ENCODE assay signal across 9 cellular contexts in the genomic region with DNA sequence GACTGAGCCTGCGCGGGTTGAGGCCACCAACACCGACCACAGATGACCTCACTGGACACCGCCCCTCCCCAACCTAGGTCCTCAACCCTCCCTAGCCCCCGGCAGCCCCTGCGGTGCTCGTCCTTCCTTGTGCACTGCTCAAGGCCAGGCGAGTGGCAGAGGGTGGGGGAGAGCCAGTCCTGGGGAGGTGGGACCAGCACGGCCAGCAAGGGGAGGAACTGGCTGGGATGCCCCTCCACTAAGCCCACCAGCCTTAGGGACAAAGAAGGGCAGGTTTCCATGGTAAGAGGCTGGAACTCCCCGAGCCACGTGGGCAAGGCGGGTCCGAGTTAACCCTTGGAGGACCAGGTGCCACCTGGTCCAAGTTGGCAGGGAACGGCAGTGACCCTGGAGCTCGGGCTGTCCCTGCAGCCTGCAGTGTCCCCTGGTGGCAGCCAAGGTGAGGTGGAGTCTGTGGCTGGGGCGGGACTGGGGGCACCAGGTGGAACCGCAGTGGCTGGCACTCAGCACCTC. TPM values are rescaled to one million over a fixed set of nuclear protein-coding genes. Genes with fewer than 3 reads are reported as not detected.
DNase-seq lines count a peak whose midpoint lies in the region; ATAC-seq and TF ChIP-seq lines count a peak whose summit lies in the region.
"Had no signal": no experiment of that assay in that cellular context is flagged by ENCODE, and none has a peak within 500 bp of the region (broad histone marks: within the 10 kb centered on the region; RNA-seq: fewer than 3 reads in every experiment).

No MANE protein-coding gene starts in this region.

- no peak overlapping the region for H4K8ac ChIP-seq in IMR-90 (ENCODE audit: low read depth in 2 of 2, low read length in 2 of 2)

- H3K56ac ChIP-seq in IMR-90 (ENCODE audit: extremely low read depth, insufficient read depth, low read length), result no peak overlapping the region

- H3K4ac ChIP-seq in IMR-90 (ENCODE audit: low read depth, low read length), result no peak overlapping the region

- intact Hi-C loops in IMR-90 (cut with micrococcal nuclease), result no loop called here
- intact Hi-C loops in aorta (cut with DNase I), result loop anchor here (5.0 kb wide), 1 partner anchor 285 kb away; no protein-coding TSS in a partner anchor

- no peak overlapping the region for H3K23ac ChIP-seq in IMR-90 (ENCODE audit: low read depth, low read length)

- H2AK5ac ChIP-seq in IMR-90 (ENCODE audit: low read depth, low read length), result no peak overlapping the region

- TF ChIP-seq CTCF in IMR-90 (conservative IDR thresholded peaks at IDR 0.05; ENCODE audit: low read depth, low read length), result peak; percentile 49
- TF ChIP-seq CTCF in foreskin fibroblast (IDR thresholded peaks at IDR 0.05; ENCODE audit: low read depth, low read length), result peak; percentile 40
- TF ChIP-seq CTCF in smooth muscle cell (IDR thresholded peaks at IDR 0.05; ENCODE audit: borderline replicate concordance, insufficient read depth, poor library complexity, severe bottlenecking), result peak; percentile 44

- H4K20me1 ChIP-seq in IMR-90 (ENCODE audit: insufficient read depth, low read length) (peaks cover 7% of the 10 kb centered on the region; the same call in 1 of the 2 replicates), smooth muscle cell (ENCODE audit: low read depth) (peaks cover 10% of the 10 kb centered on the region)

- H3K79me1 ChIP-seq in IMR-90 (ENCODE audit: low read depth in 1 of 2, low read length in 2 of 2), result no peaks in the 10 kb centered on the region

- no peaks in the 10 kb centered on the region for H3F3A ChIP-seq in smooth muscle cell (ENCODE audit: low read depth)

- H3K27ac ChIP-seq in IMR-90 (ENCODE audit: insufficient read depth, low read length), result no peak overlapping the region
- no peak overlapping the region for H3K27ac ChIP-seq in smooth muscle cell (ENCODE audit: low read depth)
- H3K27ac ChIP-seq in aorta (ENCODE audit: low read depth in 1 of 2, low read length in 2 of 2), result no peak overlapping the region
- H3K27ac ChIP-seq: SK-N-MC had no signal

- no peak overlapping the region for H3K14ac ChIP-seq in IMR-90 (replicated peaks; ENCODE audit: low read depth, low read length)

- H3K4me3 ChIP-seq in IMR-90 (ENCODE audit: insufficient read depth, low read depth, low read length) (no peak overlapping the region), foreskin fibroblast (ENCODE audit: low read depth in 1 of 2, low read length in 2 of 2) (no peak overlapping the region), smooth muscle cell (peak overlapping the region; percentile 8), aorta (ENCODE audit: low read length in 2 of 2) (no peak overlapping the region)
- H3K4me3 ChIP-seq: SK-N-MC had no signal

- no peaks in the 10 kb centered on the region for H3K9me1 ChIP-seq in IMR-90 (ENCODE audit: insufficient read depth, low read length)

- no peak overlapping the region for H2BK15ac ChIP-seq in IMR-90 (ENCODE audit: low read depth, low read length)

- H3K36me3 ChIP-seq in IMR-90 (ENCODE audit: control insufficient read depth, insufficient read depth, low read length) (peaks cover 18% of the 10 kb centered on the region; the same call in 1 of the 2 replicates), smooth muscle cell (ENCODE audit: low read depth) (no peaks in the 10 kb centered on the region), aorta (ENCODE audit: control insufficient read depth in 1 of 2, insufficient read depth in 2 of 2, low read length in 1 of 2) (peaks cover 0 to 7% of the 10 kb centered on the region in 2 donors)

- H3K27me3 ChIP-seq in IMR-90 (ENCODE audit: control insufficient read depth, insufficient read depth, low read length), result peaks cover 10% of the 10 kb centered on the region; the same call in 1 of the 2 replicates
- peaks cover 11% of the 10 kb centered on the region for H3K27me3 ChIP-seq in smooth muscle cell (ENCODE audit: low read depth)
- no peaks in the 10 kb centered on the region for H3K27me3 ChIP-seq in aorta (ENCODE audit: control insufficient read depth in 1 of 2, insufficient read depth in 2 of 2, low read length in 1 of 2)

- no peak overlapping the region for H4K5ac ChIP-seq in IMR-90 (ENCODE audit: low read depth, low read length)

- CTCF ChIA-PET in IMR-90 (lab: Yijun Ruan, JAX), result no interaction called here

- H3K4me1 ChIP-seq in IMR-90 (ENCODE audit: control insufficient read depth, insufficient read depth, low read length) (no peaks in the 10 kb centered on the region), smooth muscle cell (ENCODE audit: low read depth) (peaks cover 9% of the 10 kb centered on the region), aorta (ENCODE audit: control insufficient read depth in 1 of 2, insufficient read depth in 2 of 2, low read length in 2 of 2) (no peaks in the 10 kb centered on the region)

- no peak overlapping the region for H2BK120ac ChIP-seq in IMR-90 (ENCODE audit: low read depth, low read length)

- dilution Hi-C loops in IMR-90 (cut with HindIII; ENCODE audit: low sequenced_read_pairs, unreplicated experiment), result no loop called here

- TF ChIP-seq POLR2A in IMR-90 (IDR thresholded peaks at IDR 0.05; ENCODE audit: low read depth, low read length), result no peak

- no TSS peak for BruUV-seq in IMR-90 (replicated peaks; lab: Mats Ljungman, UMichigan)

- no peak overlapping the region for H2BK20ac ChIP-seq in IMR-90 (ENCODE audit: low read depth, low read length)

- ATAC-seq in IMR-90 (ENCODE audit: low read depth), result peak; percentile 11
- no peak for ATAC-seq in HG02938 (IDR thresholded peaks at IDR 0.05; ENCODE audit: unreplicated experiment)
- no peak for ATAC-seq in HG03196 (IDR thresholded peaks at IDR 0.05; ENCODE audit: unreplicated experiment)
- ATAC-seq in aorta (ENCODE audit: low FRiP score), result no peak

- no peak overlapping the region for H2AFZ ChIP-seq in IMR-90 (replicated peaks; ENCODE audit: low read length, poor library complexity)
- H2AFZ ChIP-seq in smooth muscle cell (ENCODE audit: low read depth), result no peak overlapping the region

- peak overlapping the region; percentile 87 for H2AK9ac ChIP-seq in IMR-90 (replicated peaks; ENCODE audit: low read depth, low read length, poor library complexity)

- H3K9me3 ChIP-seq in IMR-90 (ENCODE audit: control insufficient read depth, insufficient read depth, low read length), result no peaks in the 10 kb centered on the region
- H3K9me3 ChIP-seq in smooth muscle cell (replicated peaks; ENCODE audit: low read depth), result no peaks in the 10 kb centered on the region
- H3K9me3 ChIP-seq in aorta (ENCODE audit: control insufficient read depth, low read length), result no peaks in the 10 kb centered on the region

- POLR2A ChIA-PET in IMR-90 (lab: Charles Lee; ENCODE audit: unreplicated experiment), result no interaction called here

- in situ Hi-C loops in IMR-90 (cut with MboI; ENCODE audit: low sequenced_read_pairs), result no loop called here

- DNase-seq in DMS79 treated with DMSO at 0.1 percent for 48 hours (lab: John Stamatoyannopoulos, UW) (peak; percentile 54), IMR-90 (no peak), foreskin fibroblast (peak in 1 of 2 donors; percentile 53), smooth muscle cell (lab: John Stamatoyannopoulos, UW; ENCODE audit: unreplicated experiment) (no peak), aorta (no peak)
- peak; percentile 30 for DNase-seq in activated CD4-positive, alpha-beta T cell treated with anti-CD3 and anti-CD28 coated beads, Interleukin-2, amount 50 U/mL, for 1 hour

- H3K4me2 ChIP-seq in IMR-90 (ENCODE audit: low read depth, low read length) (no peak overlapping the region), smooth muscle cell (peak overlapping the region; percentile 67)

- 37% methylated on average over 6 of the region's 17 CpGs; no CpG with 5 or more reads in 1 of the 2 experiments for WGBS in IMR-90 (ENCODE audit: extremely low coverage in 2 of 2, insufficient read length in 1 of 2), 2 experiments
- 21% methylated on average over 13 of the region's 17 CpGs for WGBS in smooth muscle cell (ENCODE audit: low lambda C conversion rate)
- WGBS in aorta, 2 donors, result 21 to 36% methylated on average over 12 to 17 of the region's 17 CpGs

- H3K9ac ChIP-seq in IMR-90 (ENCODE audit: low read depth, low read length) (no peak overlapping the region), smooth muscle cell (ENCODE audit: low read depth) (no peak overlapping the region)

- no peak overlapping the region for H2BK5ac ChIP-seq in IMR-90 (ENCODE audit: low read depth, low read length, poor library complexity, severe bottlenecking)

- H3K18ac ChIP-seq in IMR-90 (ENCODE audit: low read depth, low read length), result no peak overlapping the region

- TF ChIP-seq RAD21 in IMR-90 (IDR thresholded peaks at IDR 0.05; ENCODE audit: low read length), result peak; percentile 48

- H4K91ac ChIP-seq in IMR-90 (ENCODE audit: insufficient read depth, low read depth, low read length), result no peak overlapping the region

- H3K79me2 ChIP-seq in smooth muscle cell (ENCODE audit: low read depth), result no peaks in the 10 kb centered on the region

RNA-seq across cellular contexts. Expression of a gene that starts 9.2 kb away (rescaled TPM):
- total RNA-seq in IMR-90 (2012; rRNA removed), result 0.18 and 0.28 TPM in 2 replicates
- 0.84 and 1.1 TPM in 2 replicates for polyA plus RNA-seq in IMR-90 (2012; rRNA removed)
- 0.22 and 0.96 TPM in 2 replicates for polyA plus RNA-seq in IMR-90 (2012; cell fraction: cytosol; rRNA removed)
- 2.6 and 6.7 TPM in 2 replicates for polyA plus RNA-seq in IMR-90 (2012; cell fraction: nucleus; rRNA removed; ENCODE audit: low replicate concordance)
- total RNA-seq in smooth muscle cell, result 0.63 and 2.2 TPM in 2 replicates
- 0.56 and 0.72 TPM in 2 replicates for polyA plus RNA-seq in smooth muscle cell
- 1 to 10 TPM; 3.0 to 3.1 TPM for total RNA-seq in aorta
- 1 to 10 TPM; 1.0 to 1.3 TPM for polyA plus RNA-seq in aorta

RNA-seq across cellular contexts. Expression of a gene that starts 14.8 kb away (rescaled TPM):
- total RNA-seq in IMR-90 (2012; rRNA removed), result 7.5 and 7.9 TPM in 2 replicates
- polyA plus RNA-seq in IMR-90 (2012; rRNA removed), result 24.8 and 27.5 TPM in 2 replicates
- polyA plus RNA-seq in IMR-90 (2012; cell fraction: cytosol; rRNA removed), result 14.4 and 23.9 TPM in 2 replicates
- polyA plus RNA-seq in IMR-90 (2012; cell fraction: nucleus; rRNA removed; ENCODE audit: low replicate concordance), result 48.3 and 135 TPM in 2 replicates
- total RNA-seq in smooth muscle cell, result 17.9 and 19.4 TPM in 2 replicates
- 25.4 and 28.5 TPM in 2 replicates for polyA plus RNA-seq in smooth muscle cell
- 10 to 100 TPM; 20.9 to 32.2 TPM for total RNA-seq in aorta
- polyA plus RNA-seq in aorta, result 10 to 100 TPM in 1 of 2 donors, 1 to 10 TPM in 1; 8.8 to 48.4 TPM

RNA-seq across cellular contexts. Expression of a gene that starts 24.8 kb away (rescaled TPM):
- 12,144 and 15,732 TPM in 2 replicates for total RNA-seq in IMR-90 (2012; rRNA removed)
- polyA plus RNA-seq in IMR-90 (2012; rRNA removed), result 10,271 and 10,907 TPM in 2 replicates
- 46,606 and 47,328 TPM in 2 replicates for polyA plus RNA-seq in IMR-90 (2012; cell fraction: cytosol; rRNA removed)
- polyA plus RNA-seq in IMR-90 (2012; cell fraction: nucleus; rRNA removed; ENCODE audit: low replicate concordance), result 8,917 and 28,399 TPM in 2 replicates
- total RNA-seq in smooth muscle cell, result 6,157 and 6,793 TPM in 2 replicates
- 5,089 and 5,332 TPM in 2 replicates for polyA plus RNA-seq in smooth muscle cell
- 1,000 to 10,000 TPM; 2,309 to 2,547 TPM for total RNA-seq in aorta
- polyA plus RNA-seq in aorta, result 1,000 to 10,000 TPM; 1,438 to 2,310 TPM

Comparison
In these comparisons a context has a peak if more than half of its experiments do, and no peak if none do; other contexts are left out.
1. DNase-seq: peak in DMS79 treated with DMSO at 0.1 percent for 48 hours (single experiment) and activated CD4-positive, alpha-beta T cell treated with anti-CD3 and anti-CD28 coated beads, Interleukin-2, amount 50 U/mL, for 1 hour (single experiment); none in IMR-90 (single experiment), smooth muscle cell (single experiment) and aorta (0 of 2).
2. Peak in every context shown above with its lines, with median percentiles within 50 percentile points of each other: CTCF ChIP-seq.